Comparison of ENCODE assay signal across 8 cellular contexts in the genomic region with DNA sequence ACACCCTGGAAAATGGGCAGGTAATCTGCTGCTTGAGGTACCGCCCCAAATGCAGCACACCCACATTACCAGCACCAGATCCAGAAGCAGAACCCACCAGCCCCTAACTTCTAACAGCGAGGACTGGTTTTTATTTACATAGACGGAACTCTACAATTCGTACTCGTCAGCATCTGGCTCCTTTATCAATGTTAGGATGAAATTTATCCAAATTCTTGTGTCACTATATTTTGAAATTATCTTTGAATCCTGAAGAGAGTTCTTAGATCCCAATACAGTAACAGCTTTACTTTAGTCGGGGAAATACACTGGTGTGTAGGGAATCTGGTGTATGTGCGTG. TPM values are rescaled to one million over a fixed set of nuclear protein-coding genes. Genes with fewer than 3 reads are reported as not detected.
DNase-seq lines count a peak whose midpoint lies in the region; ATAC-seq, FAIRE-seq and TF ChIP-seq lines count a peak whose summit lies in the region.

No MANE protein-coding gene starts in this region.

- CTCF ChIA-PET in activated naive CD4-positive, alpha-beta T cell treated with anti-CD3 and anti-CD28 coated beads for 36 hours (lab: Charles Lee): interaction anchor here (1.2 kb wide), 1 partner anchor 21 kb away, joined by 3 read pairs; no protein-coding TSS in a partner anchor
- CTCF ChIA-PET in GM12878 (lab: Yijun Ruan, JAX): interaction anchor here (1.1 kb wide), 1 partner anchor 22 kb away, joined by 5 read pairs; no protein-coding TSS in a partner anchor

- H3K9me3 ChIP-seq in GM12878 (replicated peaks; ENCODE audit: control insufficient read depth, insufficient read depth, low read length) (no peaks in the 10 kb centered on the region; the same call in 2 of the 3 replicates), lung (ENCODE audit: control insufficient read depth in 2 of 2, insufficient read depth in 1 of 2, low read length in 1 of 2) (no peaks in the 10 kb centered on the region), transverse colon (no peaks in the 10 kb centered on the region)

- H3K9ac ChIP-seq in GM12878 (ENCODE audit: control insufficient read depth, insufficient read depth, low read length): peak overlapping the region; percentile 81

- intact Hi-C loops in activated naive CD4-positive, alpha-beta T cell treated with anti-CD3 and anti-CD28 coated beads for 36 hours (cut with micrococcal nuclease): loop anchor here (1.0 to 5.0 kb wide), 2 partner anchors 26 to 39 kb away; partner anchors contain the start of genes EEF2KMT and NAGPA
- intact Hi-C loops in GM12878 (cut with micrococcal nuclease; ENCODE audit: unreplicated experiment): no loop called here
- intact Hi-C loops in transverse colon (cut with DNase I; ENCODE audit: low total_unique reads): no loop called here

- WGBS in GM12878 (ENCODE audit: insufficient coverage, insufficient replicate concordance, low lambda C conversion rate, missing lambda C conversion rate): 20% methylated on average over 7 of the region's 7 CpGs
- 54 to 64% methylated on average over 7 of the region's 7 CpGs for WGBS in lung, 2 donors
- WGBS in transverse colon (ENCODE audit: low coverage in 1 of 2), 2 donors: 55 to 63% methylated on average over 4 to 7 of the region's 7 CpGs

- H3K36me3 Mint-ChIP-seq in activated naive CD4-positive, alpha-beta T cell treated with anti-CD3 and anti-CD28 coated beads for 36 hours (ENCODE audit: low read depth): peaks cover 12% of the 10 kb centered on the region

- POLR2A ChIA-PET in GM12878 (lab: Charles Lee): interaction anchor here (1.0 kb wide), 1 partner anchor 96 kb away, joined by 3 read pairs; no protein-coding TSS in a partner anchor

- RAD21 ChIA-PET in GM12878 (lab: Charles Lee; ENCODE audit: unreplicated experiment): no interaction called here

- peak overlapping the region; percentile 69 for H3K4me2 ChIP-seq in GM12878 (ENCODE audit: control insufficient read depth, insufficient read depth)

- TF ChIP-seq RAD21 in GM12878 (IDR thresholded peaks at IDR 0.05; ENCODE audit: insufficient read depth, low read depth, low read length): no peak

- TF ChIP-seq CTCF in GM12878 (IDR thresholded peaks at IDR 0.05 in 2 of 3, conservative IDR thresholded peaks at IDR 0.05 in 1 of 3; ENCODE audit: control insufficient read depth in 2 of 3, extremely low read depth in 1 of 3, insufficient read depth in 1 of 3, low read depth in 3 of 3, low read length in 3 of 3) (no peak), lung (IDR thresholded peaks at IDR 0.05; ENCODE audit: control extremely low read depth, extremely low read depth) (no peak), transverse colon (IDR thresholded peaks at IDR 0.05) (no peak), omental fat pad (IDR thresholded peaks at IDR 0.05) (no peak)

- peak overlapping the region; percentile 97 for H3K4me3 Mint-ChIP-seq in activated naive CD4-positive, alpha-beta T cell treated with anti-CD3 and anti-CD28 coated beads for 36 hours

- H3K36me3 ChIP-seq in GM12878 (ENCODE audit: control insufficient read depth in 2 of 2, insufficient read depth in 2 of 2, low read length in 1 of 2) (peaks cover 5% of the 10 kb centered on the region in 2 experiments; a peak in 3 of 4 replicates), lung (ENCODE audit: control insufficient read depth in 2 of 2, insufficient read depth in 2 of 2, low read length in 2 of 2) (peaks cover 12 to 14% of the 10 kb centered on the region in 2 donors), transverse colon (peaks cover 0 to 11% (median 0%) of the 10 kb centered on the region in 4 donors)

- peak overlapping the region; percentile 87; the same call in 1 of the 2 replicates for H3K4me3 ChIP-seq in GM12878
- no peak overlapping the region for H3K4me3 ChIP-seq in lung
- H3K4me3 ChIP-seq in transverse colon: peak overlapping the region in 3 of 4 donors; percentile 49 to 89 (median 62)

- H3K27ac Mint-ChIP-seq in activated naive CD4-positive, alpha-beta T cell treated with anti-CD3 and anti-CD28 coated beads for 36 hours: peak overlapping the region; percentile 86

- H3K27ac ChIP-seq in GM12878 (ENCODE audit: control insufficient read depth, insufficient read depth) (peak overlapping the region; percentile 75), lung (ENCODE audit: low read depth in 1 of 2, low read length in 1 of 2) (peak overlapping the region; percentile 57 to 92), transverse colon (peak overlapping the region; percentile 87 to 91 (median 89))

- no peak for TF ChIP-seq POLR2A in GM12878 (IDR thresholded peaks at IDR 0.05; ENCODE audit: low read depth, low read length)
- TF ChIP-seq POLR2A in transverse colon (IDR thresholded peaks at IDR 0.05): no peak

- H2AFZ ChIP-seq in GM12878 (ENCODE audit: control insufficient read depth, low read depth, low read length): peak overlapping the region; percentile 95

- no peaks in the 10 kb centered on the region for H3K27me3 ChIP-seq in GM12878 (replicated peaks in 1 of 2; ENCODE audit: control insufficient read depth in 2 of 2, insufficient read depth in 2 of 2, low read length in 1 of 2)
- no peaks in the 10 kb centered on the region for H3K27me3 ChIP-seq in lung (ENCODE audit: control insufficient read depth, insufficient read depth)
- H3K27me3 ChIP-seq in transverse colon: no peaks in the 10 kb centered on the region

- peaks cover 31% of the 10 kb centered on the region for H3K4me1 Mint-ChIP-seq in activated naive CD4-positive, alpha-beta T cell treated with anti-CD3 and anti-CD28 coated beads for 36 hours (ENCODE audit: low read depth)

- H3K4me1 ChIP-seq in GM12878 (ENCODE audit: control insufficient read depth, insufficient read depth, low read length) (peaks cover 14% of the 10 kb centered on the region), lung (ENCODE audit: control insufficient read depth in 2 of 2, insufficient read depth in 2 of 2, low read length in 2 of 2) (no peaks in the 10 kb centered on the region), transverse colon (peaks cover 3 to 16% (median 11%) of the 10 kb centered on the region in 4 donors)

- peaks cover 10% of the 10 kb centered on the region for H3K79me2 ChIP-seq in GM12878 (ENCODE audit: control insufficient read depth, insufficient read depth, low read length)

- H3K9me3 Mint-ChIP-seq in activated naive CD4-positive, alpha-beta T cell treated with anti-CD3 and anti-CD28 coated beads for 36 hours: no peaks in the 10 kb centered on the region

- BruUV-seq in GM12878 (replicated peaks; lab: Mats Ljungman, UMichigan): no TSS peak

- peak; percentile 79 for FAIRE-seq in GM12878 (lab: Jason Lieb, UNC)

- SMC1A ChIA-PET in GM12878 (lab: Charles Lee; ENCODE audit: uncharacterized antibody, unreplicated experiment): interaction anchor here (0.9 to 1.5 kb wide), 2 partner anchors 21 to 37 kb away, joined by 3 to 4 read pairs; no protein-coding TSS in a partner anchor

- H3K27me3 Mint-ChIP-seq in activated naive CD4-positive, alpha-beta T cell treated with anti-CD3 and anti-CD28 coated beads for 36 hours (ENCODE audit: low read depth): no peaks in the 10 kb centered on the region

- DNase-seq in activated naive CD4-positive, alpha-beta T cell treated with anti-CD3 and anti-CD28 coated beads for 36 hours: no peak
- DNase-seq in activated naive CD4-positive, alpha-beta T cell (lab: John Stamatoyannopoulos, UW): no peak
- DNase-seq in GM12878 (ENCODE audit: low read depth, low spot score) (no peak), lung (ENCODE audit: low spot score) (no peak), transverse colon (no peak), HK-2 (ENCODE audit: unreplicated experiment) (no peak), DMS79 (lab: John Stamatoyannopoulos, UW) (no peak), omental fat pad (ENCODE audit: low spot score) (no peak)

- no peak for ATAC-seq in GM12878
- ATAC-seq in lung (ENCODE audit: insufficient read depth, low FRiP score): no peak
- ATAC-seq in omental fat pad (ENCODE audit: low FRiP score): no peak

- no peaks in the 10 kb centered on the region for H4K20me1 ChIP-seq in GM12878 (ENCODE audit: control insufficient read depth, insufficient read depth)

- in situ Hi-C loops in GM12878 (cut with MboI): no loop called here
- in situ Hi-C loops in transverse colon (cut with MboI; ENCODE audit: low pct_ligation_motif_present in 1 of 4, low pct_unique_long_range_greater_than_20kb in 1 of 4, low sequenced_read_pairs in 3 of 4): no loop called here

- TF ChIP-seq EP300 in GM12878 (IDR thresholded peaks at IDR 0.05; ENCODE audit: borderline replicate concordance in 1 of 2, control insufficient read depth in 1 of 2, low read depth in 2 of 2, low read length in 2 of 2): no peak
- no peak for TF ChIP-seq EP300 in transverse colon (IDR thresholded peaks at IDR 0.05; ENCODE audit: low read depth)

RNA-seq across cellular contexts. Expression of gene ALG1, which starts 0.3 kb away (rescaled TPM):
- 1 to 10 TPM; 8.6 to 8.9 TPM for total RNA-seq in activated naive CD4-positive, alpha-beta T cell treated with anti-CD3 and anti-CD28 coated beads for 36 hours
- 20.2 and 22.1 TPM in 2 replicates for total RNA-seq in GM12878 (2013; cell fraction: nucleolus; rRNA removed)
- total RNA-seq in GM12878 (2014; rRNA removed): 30.9 and 32.6 TPM in 2 replicates
- total RNA-seq in GM12878 (2014; rRNA removed; fragmentation: Illumina TruSeq; extraction: Trizol): 14.1 and 16.5 TPM in 2 replicates
- 26.2 and 26.9 TPM in 2 replicates for total RNA-seq in GM12878 (2021)
- 6.4 TPM for polyA plus RNA-seq in GM12878 (2011; ENCODE audit: low read depth)
- polyA plus RNA-seq in GM12878 (2011; rRNA removed): 15.9 and 19.1 TPM in 2 replicates
- polyA plus RNA-seq in GM12878 (2011; cell fraction: cytosol; rRNA removed): 24.3 and 29.4 TPM in 2 replicates
- 17.5 and 20.2 TPM in 2 replicates for polyA plus RNA-seq in GM12878 (2011; cell fraction: nucleus; rRNA removed)
- 11.5 and 15.2 TPM in 2 replicates for polyA plus RNA-seq in GM12878 (2012)
- 17.9 and 21.4 TPM in 2 replicates for polyA plus RNA-seq in GM12878 (2014; fragmentation: Illumina TruSeq; extraction: Trizol)
- polyA plus RNA-seq in GM12878 (2014; fragmentation: Nextera tagmentation; extraction: Ambion mirVana): 1 to 10 TPM; 1.5 to 5.2 TPM
- 23.4 and 26.9 TPM in 2 replicates for polyA plus RNA-seq in GM12878 (2014; rRNA removed)
- polyA plus RNA-seq in GM12878 (2016; fragmentation: Nextera tagmentation; extraction: Ambion mirVana): 10 to 100 TPM; 41.3 to 43.2 TPM
- polyA minus RNA-seq in GM12878 (2011; rRNA and poly(A)+ RNA removed): 28.7 and 32.7 TPM in 2 replicates
- 4.7 and 8.3 TPM in 2 replicates for polyA minus RNA-seq in GM12878 (2011; cell fraction: cytosol; rRNA and poly(A)+ RNA removed)
- 10.4 and 20.3 TPM in 2 replicates for polyA minus RNA-seq in GM12878 (2011; cell fraction: nucleus; rRNA and poly(A)+ RNA removed)
- total RNA-seq in lung: 10 to 100 TPM; 19.6 to 31.7 TPM
- 10 to 100 TPM; 21.2 to 27.3 TPM for polyA plus RNA-seq in lung
- 100 to 1,000 TPM in 1 of 4 donors, 10 to 100 TPM in 3; 24.4 to 111 (median 41.6) TPM for total RNA-seq in transverse colon
- 10 to 100 TPM; 16.9 to 19.5 (median 18.0) TPM for total RNA-seq in omental fat pad

RNA-seq across cellular contexts. Expression of gene C16orf89, which starts 5.6 kb away (rescaled TPM):
- not detected for total RNA-seq in activated naive CD4-positive, alpha-beta T cell treated with anti-CD3 and anti-CD28 coated beads for 36 hours
- total RNA-seq in GM12878 (2013; cell fraction: nucleolus; rRNA removed): not detected in 2 replicates
- not detected in 2 replicates for total RNA-seq in GM12878 (2014; rRNA removed)
- total RNA-seq in GM12878 (2014; rRNA removed; fragmentation: Illumina TruSeq; extraction: Trizol): not detected in 2 replicates
- not detected in 2 replicates for total RNA-seq in GM12878 (2021)
- polyA plus RNA-seq in GM12878 (2011; ENCODE audit: low read depth): not detected
- polyA plus RNA-seq in GM12878 (2011; rRNA removed): 0.17 TPM in 1 of 2 replicates, not detected in the other
- polyA plus RNA-seq in GM12878 (2011; cell fraction: cytosol; rRNA removed): 0.03 TPM in 1 of 2 replicates, not detected in the other
- not detected in 2 replicates for polyA plus RNA-seq in GM12878 (2011; cell fraction: nucleus; rRNA removed)
- polyA plus RNA-seq in GM12878 (2012): 0.22 TPM in 1 of 2 replicates, not detected in the other
- not detected in 2 replicates for polyA plus RNA-seq in GM12878 (2014; fragmentation: Illumina TruSeq; extraction: Trizol)
- polyA plus RNA-seq in GM12878 (2014; fragmentation: Nextera tagmentation; extraction: Ambion mirVana): not detected
- polyA plus RNA-seq in GM12878 (2014; rRNA removed): not detected in 2 replicates
- polyA plus RNA-seq in GM12878 (2016; fragmentation: Nextera tagmentation; extraction: Ambion mirVana): not detected
- 0.46 TPM in 1 of 2 replicates, not detected in the other for polyA minus RNA-seq in GM12878 (2011; rRNA and poly(A)+ RNA removed)
- not detected in 2 replicates for polyA minus RNA-seq in GM12878 (2011; cell fraction: cytosol; rRNA and poly(A)+ RNA removed)
- not detected in 2 replicates for polyA minus RNA-seq in GM12878 (2011; cell fraction: nucleus; rRNA and poly(A)+ RNA removed)
- 100 to 1,000 TPM in 1 of 2 donors, 10 to 100 TPM in 1; 93.1 to 101 TPM for total RNA-seq in lung
- 100 to 1,000 TPM in 1 of 2 donors, 10 to 100 TPM in 1; 39.2 to 356 TPM for polyA plus RNA-seq in lung
- 1 to 10 TPM in 2 of 4 donors, not detected in 2; 1.5 to 8.6 TPM for total RNA-seq in transverse colon
- 10 to 100 TPM in 1 of 4 donors, 1 to 10 TPM in 3; 3.8 to 16.6 (median 7.1) TPM for total RNA-seq in omental fat pad

RNA-seq across cellular contexts. Expression of gene EEF2KMT, which starts 26.3 kb away (rescaled TPM):
- 10 to 100 TPM; 13.8 to 14.2 TPM for total RNA-seq in activated naive CD4-positive, alpha-beta T cell treated with anti-CD3 and anti-CD28 coated beads for 36 hours
- 7.9 and 8.5 TPM in 2 replicates for total RNA-seq in GM12878 (2013; cell fraction: nucleolus; rRNA removed)
- total RNA-seq in GM12878 (2014; rRNA removed): 19.0 and 21.0 TPM in 2 replicates
- total RNA-seq in GM12878 (2014; rRNA removed; fragmentation: Illumina TruSeq; extraction: Trizol): 8.6 and 9.5 TPM in 2 replicates
- 17.5 and 19.0 TPM in 2 replicates for total RNA-seq in GM12878 (2021)
- polyA plus RNA-seq in GM12878 (2011; ENCODE audit: low read depth): 2.8 TPM
- polyA plus RNA-seq in GM12878 (2011; rRNA removed): 4.9 and 8.6 TPM in 2 replicates
- polyA plus RNA-seq in GM12878 (2011; cell fraction: cytosol; rRNA removed): 10.6 and 16.4 TPM in 2 replicates
- polyA plus RNA-seq in GM12878 (2011; cell fraction: nucleus; rRNA removed): 17.8 and 24.9 TPM in 2 replicates
- polyA plus RNA-seq in GM12878 (2012): 6.3 and 6.7 TPM in 2 replicates
- 5.0 and 9.5 TPM in 2 replicates for polyA plus RNA-seq in GM12878 (2014; fragmentation: Illumina TruSeq; extraction: Trizol)
- polyA plus RNA-seq in GM12878 (2014; fragmentation: Nextera tagmentation; extraction: Ambion mirVana): 1 to 10 TPM; 3.8 to 4.8 TPM
- 17.5 and 21.1 TPM in 2 replicates for polyA plus RNA-seq in GM12878 (2014; rRNA removed)
- 10 to 100 TPM; 26.0 to 28.1 TPM for polyA plus RNA-seq in GM12878 (2016; fragmentation: Nextera tagmentation; extraction: Ambion mirVana)
- 5.3 and 9.3 TPM in 2 replicates for polyA minus RNA-seq in GM12878 (2011; rRNA and poly(A)+ RNA removed)
- 5.1 and 6.4 TPM in 2 replicates for polyA minus RNA-seq in GM12878 (2011; cell fraction: cytosol; rRNA and poly(A)+ RNA removed)
- polyA minus RNA-seq in GM12878 (2011; cell fraction: nucleus; rRNA and poly(A)+ RNA removed): 5.3 and 11.1 TPM in 2 replicates
- 10 to 100 TPM in 1 of 2 donors, 1 to 10 TPM in 1; 3.4 to 13.8 TPM for total RNA-seq in lung
- polyA plus RNA-seq in lung: 10 to 100 TPM in 1 of 2 donors, 1 to 10 TPM in 1; 6.6 to 14.2 TPM
- 1 to 10 TPM; 4.5 to 7.2 (median 6.5) TPM for total RNA-seq in transverse colon
- 10 to 100 TPM in 2 of 4 donors, 1 to 10 TPM in 2; 6.3 to 12.2 (median 8.6) TPM for total RNA-seq in omental fat pad

RNA-seq across cellular contexts. Expression of gene NAGPA, which starts 37.6 kb away (rescaled TPM):
- total RNA-seq in activated naive CD4-positive, alpha-beta T cell treated with anti-CD3 and anti-CD28 coated beads for 36 hours: 1 to 10 TPM; 5.8 to 7.9 TPM
- total RNA-seq in GM12878 (2013; cell fraction: nucleolus; rRNA removed): 8.7 and 20.9 TPM in 2 replicates
- 8.1 and 11.6 TPM in 2 replicates for total RNA-seq in GM12878 (2014; rRNA removed)
- total RNA-seq in GM12878 (2014; rRNA removed; fragmentation: Illumina TruSeq; extraction: Trizol): 3.7 and 5.0 TPM in 2 replicates
- 8.2 and 8.8 TPM in 2 replicates for total RNA-seq in GM12878 (2021)
- polyA plus RNA-seq in GM12878 (2011; ENCODE audit: low read depth): 2.1 TPM
- polyA plus RNA-seq in GM12878 (2011; rRNA removed): 0.82 and 1.9 TPM in 2 replicates
- 3.5 and 5.9 TPM in 2 replicates for polyA plus RNA-seq in GM12878 (2011; cell fraction: cytosol; rRNA removed)
- 9.2 and 10.5 TPM in 2 replicates for polyA plus RNA-seq in GM12878 (2011; cell fraction: nucleus; rRNA removed)
- polyA plus RNA-seq in GM12878 (2012): 5.6 and 10.2 TPM in 2 replicates
- polyA plus RNA-seq in GM12878 (2014; fragmentation: Illumina TruSeq; extraction: Trizol): 0.65 and 2.7 TPM in 2 replicates
- polyA plus RNA-seq in GM12878 (2014; fragmentation: Nextera tagmentation; extraction: Ambion mirVana): under 1 TPM; 0.03 to 0.79 TPM
- polyA plus RNA-seq in GM12878 (2014; rRNA removed): 8.5 and 9.7 TPM in 2 replicates
- 1 to 10 TPM; 9.3 to 9.9 TPM for polyA plus RNA-seq in GM12878 (2016; fragmentation: Nextera tagmentation; extraction: Ambion mirVana)
- 1.5 and 2.3 TPM in 2 replicates for polyA minus RNA-seq in GM12878 (2011; rRNA and poly(A)+ RNA removed)
- polyA minus RNA-seq in GM12878 (2011; cell fraction: cytosol; rRNA and poly(A)+ RNA removed): 3.5 and 3.8 TPM in 2 replicates
- polyA minus RNA-seq in GM12878 (2011; cell fraction: nucleus; rRNA and poly(A)+ RNA removed): 3.5 and 6.8 TPM in 2 replicates
- total RNA-seq in lung: 10 to 100 TPM in 1 of 2 donors, 1 to 10 TPM in 1; 7.8 to 17.1 TPM
- 10 to 100 TPM in 1 of 2 donors, 1 to 10 TPM in 1; 7.9 to 20.3 TPM for polyA plus RNA-seq in lung
- total RNA-seq in transverse colon: 100 to 1,000 TPM in 1 of 4 donors, 10 to 100 TPM in 3; 42.6 to 250 (median 72.7) TPM
- 10 to 100 TPM; 14.9 to 29.7 (median 21.9) TPM for total RNA-seq in omental fat pad

Comparison
In these comparisons a context has a peak if more than half of its experiments do, and no peak if none do; other contexts are left out.
1. RNA of gene C16orf89, which starts 5.6 kb away (total RNA-seq): 93.1 to 101 TPM in lung; 3.8 to 16.6 TPM in omental fat pad, 1.5 to 8.6 TPM in transverse colon, not detected in activated naive CD4-positive, alpha-beta T cell treated with anti-CD3 and anti-CD28 coated beads for 36 hours and not detected in GM12878; every median in the first group is over 4 times any median in the second.
2. Peak in every context shown above with its lines, with median percentiles within 50 percentile points of each other: H3K27ac ChIP-seq.